ENCODE assay signal across 15 cellular contexts in the genomic region with DNA sequence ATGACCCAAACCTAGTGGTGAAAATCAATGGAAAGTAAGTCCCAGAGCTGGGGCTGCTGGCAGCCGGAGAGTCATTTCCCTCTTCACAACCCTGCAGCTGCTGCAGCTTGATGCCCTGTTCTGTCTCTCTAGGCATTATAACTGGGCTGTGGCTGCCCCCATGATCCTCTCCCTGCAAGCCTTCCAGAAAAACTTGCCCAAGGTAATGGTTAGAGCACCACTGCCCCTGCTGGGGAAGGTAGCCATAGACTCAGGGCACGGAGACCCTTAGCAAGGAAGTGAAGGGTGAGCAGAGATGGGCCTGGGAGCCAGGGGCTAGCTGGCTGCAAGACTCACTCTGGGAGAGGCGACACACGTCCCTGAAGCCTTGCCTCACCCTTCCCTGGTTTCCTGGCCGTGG. TPM values are rescaled to one million over a fixed set of nuclear protein-coding genes. Genes with fewer than 3 reads are reported as not detected.
"Had no signal": no experiment of that assay in that cellular context is flagged by ENCODE, and none has a peak within 500 bp of the region (broad histone marks: within the 10 kb centered on the region; RNA-seq: fewer than 3 reads in every experiment).

No MANE protein-coding gene starts in this region.

- DNase-seq: activated B cell treated with CpG ODN at 0.5 μM for 24 hours; activated CD4-positive, alpha-beta memory T cell treated with anti-CD3 and anti-CD28 coated beads, Interleukin-2, amount 10 ng/mL, durations not matched to agents 7 days and 5 days; activated CD4-positive, alpha-beta T cell treated with anti-CD3 and anti-CD28 coated beads for 48 hours; activated CD8-positive, alpha-beta memory T cell treated with anti-CD3 and anti-CD28 coated beads, Interleukin-2, amount 10 ng/mL, durations not matched to agents 7 days and 5 days; amygdala; foreskin melanocyte; head of caudate nucleus; left lung; midbrain; stimulated activated CD4-positive, alpha-beta T cell treated with anti-CD3 and anti-CD28 coated beads, Interleukin-12 subunit alpha, Interleukin-12 subunit beta, amount 100 ng/mL, for 4 hours; stimulated activated CD4-positive, alpha-beta T cell treated with anti-CD3 and anti-CD28 coated beads, Interleukin-2, amount 100 ng/mL, for 24 hours; stimulated activated naive CD8-positive, alpha-beta T cell treated with anti-CD3 and anti-CD28 coated beads, Interleukin-15, Interleukin-2, amounts not matched to agents 100 U/mL and 50 U/mL, for 24 hours; tibial artery had no signal

- H3K4me3 ChIP-seq: dorsolateral prefrontal cortex, left lung, tibial artery had no signal

- H3K4me1 ChIP-seq: left lung had no signal

- H3K9me3 ChIP-seq: left lung, tibial artery had no signal

- H3K27me3 ChIP-seq: dorsolateral prefrontal cortex, left lung, tibial artery had no signal

- ATAC-seq: activated CD8-positive, alpha-beta memory T cell treated with anti-CD3 and anti-CD28 coated beads, Interleukin-2, amount 10 ng/mL, durations not matched to agents 7 days and 5 days; left lung; stimulated activated naive CD8-positive, alpha-beta T cell treated with anti-CD3 and anti-CD28 coated beads, Interleukin-15, Interleukin-2, amounts not matched to agents 100 U/mL and 50 U/mL, for 24 hours had no signal

- H3K27ac ChIP-seq: dorsolateral prefrontal cortex, left lung, tibial artery had no signal

RNA-seq across cellular contexts. Expression of a gene that starts 14.0 kb away (rescaled TPM):
- total RNA-seq: activated B cell treated with CpG ODN at 0.5 μM for 24 hours; activated CD4-positive, alpha-beta memory T cell treated with anti-CD3 and anti-CD28 coated beads, Interleukin-2, amount 10 ng/mL, durations not matched to agents 7 days and 5 days; activated CD8-positive, alpha-beta memory T cell treated with anti-CD3 and anti-CD28 coated beads, Interleukin-2, amount 10 ng/mL, durations not matched to agents 7 days and 5 days; renal cortical epithelial cell had no signal
